ENCODE assay signal across 29 cellular contexts in the genomic region with DNA sequence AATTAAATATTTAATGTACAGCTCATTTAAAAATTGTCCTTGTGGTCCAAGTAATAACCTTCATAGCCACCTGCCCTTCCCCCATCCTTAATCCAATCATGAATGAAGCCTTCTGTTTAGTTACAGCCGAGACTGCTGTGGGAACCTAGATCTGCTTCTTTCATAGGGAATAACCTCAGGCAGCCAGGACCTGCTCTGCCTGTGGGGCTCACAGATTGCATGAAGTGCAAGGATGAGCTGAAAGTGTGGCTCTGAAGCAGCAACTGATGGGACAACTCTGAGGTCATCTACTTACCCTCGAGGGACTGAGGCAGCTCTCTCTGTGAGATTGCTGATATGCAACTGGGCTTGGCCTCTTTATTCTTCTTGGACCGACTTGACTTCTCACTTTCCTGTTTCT.
DNase-seq lines count a peak whose midpoint lies in the region; ATAC-seq, FAIRE-seq and TF ChIP-seq lines count a peak whose summit lies in the region.
"Had no signal": no experiment of that assay in that cellular context is flagged by ENCODE, and none has a peak within 500 bp of the region (broad histone marks: within the 10 kb centered on the region; RNA-seq: fewer than 3 reads in every experiment).

No MANE protein-coding gene starts in this region.

- in situ Hi-C loops in SK-MEL-5 (cut with HindIII; ENCODE audit: low pct_unique_long_range_greater_than_20kb, low sequenced_read_pairs), result no loop called here

- no peaks in the 10 kb centered on the region for H3K36me3 Mint-ChIP-seq in stimulated activated memory B cell treated with anti-CD40 and anti-IgM and Interleukin-4, amounts not matched to agents 10 μg/mL and 1 μg/mL and 100 μg/mL, for 72 hours
- H3K36me3 Mint-ChIP-seq: brain, naive B cell had no signal

- no peak for TF ChIP-seq CTCF in left ventricle myocardium inferior (IDR thresholded peaks at IDR 0.05; ENCODE audit: borderline replicate concordance)

- H3K27me3 Mint-ChIP-seq in stimulated activated memory B cell treated with anti-CD40 and anti-IgM and Interleukin-4, amounts not matched to agents 10 μg/mL and 1 μg/mL and 100 μg/mL, for 72 hours, result no peaks in the 10 kb centered on the region
- H3K27me3 Mint-ChIP-seq: brain had no signal

- H3K4me1 ChIP-seq in left ventricle myocardium inferior, result no peaks in the 10 kb centered on the region
- H3K4me1 ChIP-seq: esophagus muscularis mucosa had no signal

- H3K9me3 Mint-ChIP-seq in stimulated activated memory B cell treated with anti-CD40 and anti-IgM and Interleukin-4, amounts not matched to agents 10 μg/mL and 1 μg/mL and 100 μg/mL, for 72 hours, result no peaks in the 10 kb centered on the region
- H3K9me3 Mint-ChIP-seq: activated T-cell treated with anti-CD3 and anti-CD28 coated beads, Interleukin-2, amount 50 U/mL, for 24 hours; naive B cell had no signal

- H3K4me1 Mint-ChIP-seq in stimulated activated memory B cell treated with anti-CD40 and anti-IgM and Interleukin-4, amounts not matched to agents 10 μg/mL and 1 μg/mL and 100 μg/mL, for 72 hours, result peaks cover 6% of the 10 kb centered on the region
- H3K4me1 Mint-ChIP-seq: brain, H9 had no signal

- H3K4me3 ChIP-seq in left ventricle myocardium inferior, result no peak overlapping the region
- H3K4me3 ChIP-seq: esophagus muscularis mucosa, PC-9, SJSA1 had no signal

- intact Hi-C loops in Right ventricle myocardium inferior (cut with DNase I), result no loop called here
- intact Hi-C loops in left ventricle myocardium inferior (cut with micrococcal nuclease), result no loop called here

- FAIRE-seq in frontal cortex (lab: Jason Lieb, UNC) (no peak), HTR-8/SVneo (lab: Jason Lieb, UNC) (no peak)
- FAIRE-seq: urothelium cell line had no signal

- no peaks in the 10 kb centered on the region for H3K9me3 ChIP-seq in left ventricle myocardium inferior (replicated peaks)
- H3K9me3 ChIP-seq: esophagus muscularis mucosa, SJSA1 had no signal

- H3K27me3 ChIP-seq in left ventricle myocardium inferior (ENCODE audit: low read depth), result peaks cover 6% of the 10 kb centered on the region
- H3K27me3 ChIP-seq: esophagus muscularis mucosa, SJSA1 had no signal

- H3K36me3 ChIP-seq in left ventricle myocardium inferior, result no peaks in the 10 kb centered on the region
- H3K36me3 ChIP-seq: esophagus muscularis mucosa, SJSA1 had no signal

- H3K27ac ChIP-seq in left ventricle myocardium inferior (replicated peaks), result no peak overlapping the region
- H3K27ac ChIP-seq: esophagus muscularis mucosa, HL-60, PC-9, SJSA1 had no signal

- no peak overlapping the region for H3K4me3 Mint-ChIP-seq in stimulated activated memory B cell treated with anti-CD40 and anti-IgM and Interleukin-4, amounts not matched to agents 10 μg/mL and 1 μg/mL and 100 μg/mL, for 72 hours
- H3K4me3 Mint-ChIP-seq: activated CD4-positive, alpha-beta T cell treated with anti-CD3 and anti-CD28 coated beads for 36 hours; activated T-cell treated with anti-CD3 and anti-CD28 coated beads, Interleukin-2, amount 50 U/mL, for 24 hours; brain; H9; naive B cell had no signal

- H3K27ac Mint-ChIP-seq in stimulated activated memory B cell treated with anti-CD40 and anti-IgM and Interleukin-4, amounts not matched to agents 10 μg/mL and 1 μg/mL and 100 μg/mL, for 72 hours, result no peak overlapping the region
- H3K27ac Mint-ChIP-seq: activated CD4-positive, alpha-beta T cell treated with anti-CD3 and anti-CD28 coated beads for 36 hours; activated T-cell treated with anti-CD3 and anti-CD28 coated beads, Interleukin-2, amount 50 U/mL, for 24 hours; brain; H9; naive B cell had no signal

- ATAC-seq in Right ventricle myocardium inferior (peak; percentile 40), GM18519 (IDR thresholded peaks at IDR 0.05; ENCODE audit: low FRiP score, unreplicated experiment) (no peak)
- peak; percentile 3 for ATAC-seq in stimulated activated memory B cell treated with anti-CD40 and anti-IgM and Interleukin-4, amounts not matched to agents 10 μg/mL and 1 μg/mL and 100 μg/mL, for 72 hours
- ATAC-seq: activated CD4-positive, alpha-beta T cell treated with anti-CD3 and anti-CD28 coated beads for 36 hours had no signal

- DNase-seq in Right ventricle myocardium inferior (ENCODE audit: missing footprints), result peak; percentile 57
- no peak for DNase-seq in left ventricle myocardium inferior
- peak; percentile 94 for DNase-seq in SK-MEL-5 (ENCODE audit: low read depth, low spot score)
- DNase-seq in glomerular visceral epithelial cell (ENCODE audit: extremely low spot score), result peak; percentile 1
- DNase-seq in frontal cortex (ENCODE audit: low spot score in 2 of 2), result no peak
- DNase-seq in HTR-8/SVneo (ENCODE audit: insufficient read length, low spot score), result no peak
- DNase-seq: activated CD4-positive, alpha-beta T cell treated with anti-CD3 and anti-CD28 coated beads for 36 hours; activated CD8-positive, alpha-beta memory T cell treated with anti-CD3 and anti-CD28 coated beads for 24 hours; activated naive CD4-positive, alpha-beta T cell; activated T-cell treated with anti-CD3 and anti-CD28 coated beads, Interleukin-2, amount 50 U/mL, for 24 hours; AML-193; COR-L47; DND-41; H9; kidney glomerular epithelial cell; naive B cell; NCI-H1105; NCI-H2029 treated with DMSO at 0.1 percent for 48 hours; NCI-H446 treated with DMSO at 0.1 percent for 48 hours; small intestine; stimulated activated CD4-positive, alpha-beta T cell treated with anti-CD3 and anti-CD28 coated beads, Interleukin-2, amount 100 ng/mL, for 24 hours had no signal

Comparison
In these comparisons a context has a peak if more than half of its experiments do, and no peak if none do; other contexts are left out.
1. DNase-seq: peak in Right ventricle myocardium inferior (single experiment), SK-MEL-5 (single experiment) and glomerular visceral epithelial cell (single experiment); none in left ventricle myocardium inferior (single experiment), frontal cortex (0 of 2) and HTR-8/SVneo (single experiment).